ENCODE assay signal across 27 cellular contexts in the genomic region with DNA sequence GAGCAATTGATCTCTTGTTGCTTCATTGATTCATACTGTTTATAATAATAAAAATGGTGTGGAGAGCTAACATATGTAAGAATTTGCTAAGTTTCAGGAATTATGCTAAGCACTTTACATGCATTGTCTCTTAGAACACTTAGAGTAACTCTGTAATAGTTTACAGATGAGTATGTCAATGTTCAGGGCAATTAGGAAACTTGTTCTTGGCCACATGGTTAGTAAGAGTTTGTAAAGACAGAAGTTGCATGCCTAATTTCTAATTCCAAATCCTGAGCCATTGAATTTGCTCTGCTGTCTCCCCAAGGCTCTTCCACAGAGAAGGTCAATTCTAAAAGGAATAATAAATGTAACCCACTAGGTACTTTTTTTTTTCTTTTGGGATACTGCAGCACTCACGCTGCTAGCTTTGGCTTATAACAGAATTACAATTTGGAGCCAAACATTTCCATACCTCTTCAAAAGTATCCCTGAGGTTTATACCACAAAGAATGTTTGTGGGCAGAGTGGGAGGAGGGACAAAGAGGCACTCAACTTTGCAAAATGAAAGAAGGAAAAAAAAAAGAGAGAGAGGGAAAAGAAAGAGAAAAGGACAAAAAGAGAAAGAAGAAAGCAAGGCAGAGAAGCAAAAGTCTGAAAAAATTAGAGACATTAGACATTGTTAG.
DNase-seq lines count a peak whose midpoint lies in the region; ATAC-seq, FAIRE-seq and TF ChIP-seq lines count a peak whose summit lies in the region.
"Had no signal": no experiment of that assay in that cellular context is flagged by ENCODE, and none has a peak within 500 bp of the region (broad histone marks: within the 10 kb centered on the region; RNA-seq: fewer than 3 reads in every experiment).

No MANE protein-coding gene starts in this region.

- no peaks in the 10 kb centered on the region for H3K9me3 Mint-ChIP-seq in activated CD4-positive, alpha-beta T cell treated with anti-CD3 and anti-CD28 coated beads, Interleukin-2, amount 10 ng/mL, durations not matched to agents 24 days and 14 days
- H3K9me3 Mint-ChIP-seq: endodermal cell had no signal

- H3K27ac Mint-ChIP-seq in activated CD4-positive, alpha-beta T cell treated with anti-CD3 and anti-CD28 coated beads, Interleukin-2, amount 10 ng/mL, durations not matched to agents 24 days and 14 days = no peak overlapping the region
- H3K27ac Mint-ChIP-seq: activated T-cell treated with anti-CD3 and anti-CD28 coated beads, Interleukin-2, amount 50 U/mL, for 24 hours; CD14-positive monocyte; endodermal cell; memory B cell; naive thymus-derived CD8-positive, alpha-beta T cell; stimulated activated effector memory CD8-positive, alpha-beta T cell treated with anti-CD3 and anti-CD28 coated beads, Interleukin-12 subunit alpha, Interleukin-12 subunit beta, amount 100 ng/mL, for 72 hours had no signal

- H3K27ac ChIP-seq in gastroesophageal sphincter = no peak overlapping the region
- H3K27ac ChIP-seq: parathyroid adenoma had no signal

- H3K4me3 Mint-ChIP-seq in activated CD4-positive, alpha-beta T cell treated with anti-CD3 and anti-CD28 coated beads, Interleukin-2, amount 10 ng/mL, durations not matched to agents 24 days and 14 days = no peak overlapping the region
- H3K4me3 Mint-ChIP-seq: activated T-cell treated with anti-CD3 and anti-CD28 coated beads, Interleukin-2, amount 50 U/mL, for 24 hours; CD14-positive monocyte; endodermal cell; memory B cell; naive thymus-derived CD8-positive, alpha-beta T cell; stimulated activated effector memory CD8-positive, alpha-beta T cell treated with anti-CD3 and anti-CD28 coated beads, Interleukin-12 subunit alpha, Interleukin-12 subunit beta, amount 100 ng/mL, for 72 hours had no signal

- H3K4me1 Mint-ChIP-seq in activated CD4-positive, alpha-beta T cell treated with anti-CD3 and anti-CD28 coated beads, Interleukin-2, amount 10 ng/mL, durations not matched to agents 24 days and 14 days = no peaks in the 10 kb centered on the region
- H3K4me1 Mint-ChIP-seq: CD14-positive monocyte; endodermal cell; memory B cell; naive thymus-derived CD8-positive, alpha-beta T cell; stimulated activated effector memory CD8-positive, alpha-beta T cell treated with anti-CD3 and anti-CD28 coated beads, Interleukin-12 subunit alpha, Interleukin-12 subunit beta, amount 100 ng/mL, for 72 hours had no signal

- TF ChIP-seq EP300 in gastroesophageal sphincter (IDR thresholded peaks at IDR 0.05) = no peak

- TF ChIP-seq POLR2A in gastroesophageal sphincter (IDR thresholded peaks at IDR 0.05) = no peak

- peaks cover 0 to 19% (median 0%) of the 10 kb centered on the region in 3 donors for H3K9me3 ChIP-seq in gastroesophageal sphincter

- intact Hi-C loops in activated CD4-positive, alpha-beta T cell treated with anti-CD3 and anti-CD28 coated beads, Interleukin-2, amount 10 ng/mL, durations not matched to agents 24 days and 14 days (cut with micrococcal nuclease) = no loop called here
- intact Hi-C loops in left cardiac atrium (cut with DNase I) = no loop called here

- no peaks in the 10 kb centered on the region for H3K36me3 ChIP-seq in bronchial epithelial cell (ENCODE audit: control insufficient read depth, insufficient read depth, low read length)
- no peaks in the 10 kb centered on the region for H3K36me3 ChIP-seq in gastroesophageal sphincter

- 40 to 55% methylated on average over 1 of the region's 1 CpG for WGBS in gastroesophageal sphincter (ENCODE audit: low coverage in 1 of 2), 2 donors

- no peaks in the 10 kb centered on the region for H3K4me1 ChIP-seq in gastroesophageal sphincter

- no peak for FAIRE-seq in bronchial epithelial cell (lab: Jason Lieb, UNC)
- FAIRE-seq: colon, frontal cortex, GM12891 had no signal

- H3K4me3 ChIP-seq in AG10803 (ENCODE audit: low read length) (no peak overlapping the region), bronchial epithelial cell (ENCODE audit: low read depth, low read length) (no peak overlapping the region), foreskin fibroblast (ENCODE audit: low read depth in 1 of 2, low read length in 2 of 2) (no peak overlapping the region), gastroesophageal sphincter (no peak overlapping the region)

- ATAC-seq in gastroesophageal sphincter (no peak), left cardiac atrium (no peak)
- ATAC-seq: naive thymus-derived CD8-positive, alpha-beta T cell; sciatic nerve; stimulated activated effector memory CD8-positive, alpha-beta T cell treated with anti-CD3 and anti-CD28 coated beads, Interleukin-12 subunit alpha, Interleukin-12 subunit beta, amount 100 ng/mL, for 72 hours had no signal

- H3K27me3 ChIP-seq in bronchial epithelial cell (ENCODE audit: control insufficient read depth, insufficient read depth, low read length) = no peaks in the 10 kb centered on the region
- no peaks in the 10 kb centered on the region for H3K27me3 ChIP-seq in gastroesophageal sphincter

- H3K27me3 Mint-ChIP-seq in activated CD4-positive, alpha-beta T cell treated with anti-CD3 and anti-CD28 coated beads, Interleukin-2, amount 10 ng/mL, durations not matched to agents 24 days and 14 days = no peaks in the 10 kb centered on the region
- H3K27me3 Mint-ChIP-seq: activated T-cell treated with anti-CD3 and anti-CD28 coated beads, Interleukin-2, amount 50 U/mL, for 24 hours; naive thymus-derived CD8-positive, alpha-beta T cell had no signal

- peak; percentile 43 for DNase-seq in AG10803 (ENCODE audit: low read depth)
- DNase-seq in HT1080 (ENCODE audit: low read depth) = peak; percentile 15
- DNase-seq in bronchial epithelial cell (ENCODE audit: low read depth) = peak; percentile 2
- DNase-seq in foreskin fibroblast = peak; percentile 6 to 48
- no peak for DNase-seq in activated CD4-positive, alpha-beta T cell treated with anti-CD3 and anti-CD28 coated beads, Interleukin-2, amount 10 ng/mL, durations not matched to agents 24 days and 14 days
- no peak for DNase-seq in left cardiac atrium
- no peak for DNase-seq in iPS-NIHi7 (ENCODE audit: extremely low spot score)
- DNase-seq: activated CD4-positive, CD25-positive, alpha-beta regulatory T cell treated with anti-CD3 and anti-CD28 coated beads, Interleukin-2, amount 50 U/mL, for 72 hours; activated naive CD4-positive, alpha-beta T cell treated with Interleukin-2 at 50 U/mL for 16 hours; activated T-cell treated with anti-CD3 and anti-CD28 coated beads, Interleukin-2, amount 50 U/mL, for 24 hours; anterior cingulate cortex; endodermal cell; GDM1; kidney glomerular epithelial cell; naive thymus-derived CD8-positive, alpha-beta T cell; NCI-H1417 treated with DMSO at 0.1 percent for 48 hours; NCI-H524 treated with DMSO at 0.1 percent for 48 hours; RPMI8226 had no signal

- H3K36me3 Mint-ChIP-seq in activated CD4-positive, alpha-beta T cell treated with anti-CD3 and anti-CD28 coated beads, Interleukin-2, amount 10 ng/mL, durations not matched to agents 24 days and 14 days (ENCODE audit: low read depth) = no peaks in the 10 kb centered on the region
- H3K36me3 Mint-ChIP-seq: CD14-positive monocyte; memory B cell; naive thymus-derived CD8-positive, alpha-beta T cell had no signal

- TF ChIP-seq CTCF in AG10803 (conservative IDR thresholded peaks at IDR 0.05; ENCODE audit: low read length) (no peak), bronchial epithelial cell (IDR thresholded peaks at IDR 0.05; ENCODE audit: insufficient read depth, low read length, severe bottlenecking) (no peak), foreskin fibroblast (IDR thresholded peaks at IDR 0.05; ENCODE audit: low read depth, low read length) (no peak), gastroesophageal sphincter (IDR thresholded peaks at IDR 0.05) (no peak)

Comparison
In these comparisons a context has a peak if more than half of its experiments do, and no peak if none do; other contexts are left out.
1. DNase-seq: peak in AG10803 (single experiment), HT1080 (single experiment), bronchial epithelial cell (single experiment) and foreskin fibroblast (2 of 2); none in activated CD4-positive, alpha-beta T cell treated with anti-CD3 and anti-CD28 coated beads, Interleukin-2, amount 10 ng/mL, durations not matched to agents 24 days and 14 days (single experiment), left cardiac atrium (single experiment) and iPS-NIHi7 (single experiment).